18 cellular contexts compared by ENCODE assay signal in the genomic region with DNA sequence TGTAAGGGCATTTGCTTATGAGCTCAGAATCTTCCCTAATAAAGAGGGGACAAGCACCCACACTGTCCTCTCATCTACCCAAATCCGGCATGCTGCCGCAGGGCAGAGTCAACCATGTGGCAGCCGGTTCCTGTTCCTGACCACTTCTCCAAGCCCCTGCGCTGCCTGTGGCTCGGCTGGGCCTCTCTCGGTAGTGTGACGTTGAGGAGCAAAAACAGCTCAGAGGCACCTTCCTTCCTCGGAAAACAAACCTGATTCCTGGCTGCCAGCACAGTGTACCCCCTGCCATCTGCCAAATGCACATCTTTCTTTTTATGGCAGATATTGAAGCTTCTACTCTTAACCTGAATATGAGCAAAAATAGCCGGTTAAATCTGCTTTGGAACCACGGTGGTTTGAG.
A peak's percentile ranks its signal among the peaks of the same experiment; 100 is the strongest.
DNase-seq lines count a peak whose midpoint lies in the region; ATAC-seq and TF ChIP-seq lines count a peak whose summit lies in the region.
"Had no signal": no experiment of that assay in that cellular context is flagged by ENCODE, and none has a peak within 500 bp of the region (broad histone marks: within the 10 kb centered on the region; RNA-seq: fewer than 3 reads in every experiment).

No MANE protein-coding gene starts in this region.

- DNase-seq in Ammon's horn (ENCODE audit: low spot score) (peak; percentile 63), GM10248 (ENCODE audit: extremely low spot score) (peak; percentile 12), UCSD-AML1 (lab: John Stamatoyannopoulos, UW; ENCODE audit: unreplicated experiment) (peak; percentile 73), memory B cell (ENCODE audit: low spot score in 2 of 2) (no peak), HUDEP-2 (lab: John Stamatoyannopoulos, UW; ENCODE audit: unreplicated experiment in 76 of 76) (no peak), ACHN (no peak), NAMALWA (ENCODE audit: low spot score) (no peak)
- DNase-seq: activated CD8-positive, alpha-beta memory T cell treated with anti-CD3 and anti-CD28 coated beads, Interleukin-2, amount 10 ng/mL, durations not matched to agents 7 days and 5 days; activated gamma-delta T cell; cortex of kidney; DND-41; HCEC 1CT; kidney glomerular epithelial cell; NCI-H1436 had no signal

- CTCF ChIA-PET in GM10248 (lab: Yijun Ruan, JAX) = interaction anchor here (1.0 to 1.8 kb wide), 2 partner anchors 56 to 154 kb away, joined by 3 read pairs; no protein-coding TSS in a partner anchor

- H3K36me3 Mint-ChIP-seq in memory B cell = peaks cover 4% of the 10 kb centered on the region

- in situ Hi-C loops in ACHN (cut with HindIII; ENCODE audit: low pct_ligation_motif_present, low pct_unique_long_range_greater_than_20kb, low sequenced_read_pairs) = no loop called here

- ATAC-seq in memory B cell (ENCODE audit: low read depth) (peak; percentile 37), HG03025 (IDR thresholded peaks at IDR 0.05; ENCODE audit: low FRiP score, unreplicated experiment) (no peak)
- ATAC-seq: activated CD8-positive, alpha-beta memory T cell treated with anti-CD3 and anti-CD28 coated beads, Interleukin-2, amount 10 ng/mL, durations not matched to agents 7 days and 5 days; WTC11 had no signal

- H3K4me3 Mint-ChIP-seq in memory B cell = peak overlapping the region; percentile 24
- H3K4me3 Mint-ChIP-seq: activated CD8-positive, alpha-beta memory T cell treated with anti-CD3 and anti-CD28 coated beads, Interleukin-2, amount 10 ng/mL, durations not matched to agents 7 days and 5 days; nephron; WTC11 had no signal

- H3K27ac Mint-ChIP-seq in memory B cell = no peak overlapping the region
- H3K27ac Mint-ChIP-seq: activated CD8-positive, alpha-beta memory T cell treated with anti-CD3 and anti-CD28 coated beads, Interleukin-2, amount 10 ng/mL, durations not matched to agents 7 days and 5 days; IgD-negative memory B cell; nephron; WTC11 had no signal

- POLR2A ChIA-PET in GM10248 (lab: Yijun Ruan, JAX) = interaction anchor here (0.6 kb wide), 1 partner anchor 747 kb away, joined by 9 read pairs; no protein-coding TSS in a partner anchor

- H3K4me1 Mint-ChIP-seq in memory B cell = peaks cover 8% of the 10 kb centered on the region
- H3K4me1 Mint-ChIP-seq: activated CD8-positive, alpha-beta memory T cell treated with anti-CD3 and anti-CD28 coated beads, Interleukin-2, amount 10 ng/mL, durations not matched to agents 7 days and 5 days had no signal

- peaks cover 3% of the 10 kb centered on the region for H3K9me3 Mint-ChIP-seq in memory B cell

- no peaks in the 10 kb centered on the region for H3K27me3 Mint-ChIP-seq in memory B cell

- no peak for TF ChIP-seq CTCF in GM10248 (IDR thresholded peaks at IDR 0.05; ENCODE audit: control extremely low read depth, extremely low read depth, low read depth, missing control alignments)

Comparison
In these comparisons a context has a peak if more than half of its experiments do, and no peak if none do; other contexts are left out.
1. DNase-seq: peak in Ammon's horn (single experiment), GM10248 (single experiment) and UCSD-AML1 (single experiment); none in memory B cell (0 of 2), HUDEP-2 (0 of 76), ACHN (single experiment) and NAMALWA (single experiment).